Comparison of ENCODE assay signal across 16 cellular contexts in the genomic region with DNA sequence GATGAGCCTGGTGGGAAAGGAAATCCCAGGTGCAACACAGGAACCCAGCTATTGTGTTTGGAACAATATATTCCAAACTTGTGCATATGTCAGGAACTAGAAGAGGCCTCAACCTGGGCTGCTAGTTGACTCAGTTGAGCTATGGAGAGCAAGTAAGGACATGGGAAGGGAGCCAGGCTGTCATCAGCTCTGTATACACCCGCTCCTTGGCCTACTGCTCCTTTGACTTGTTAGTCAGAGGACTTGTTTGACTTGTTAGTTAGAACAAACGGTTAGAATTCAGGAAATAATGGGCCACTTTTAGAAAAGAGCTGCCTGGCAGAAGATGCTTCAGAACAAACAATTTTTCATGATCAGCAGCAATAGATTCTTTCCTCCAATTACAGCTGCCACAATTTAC.
DNase-seq lines count a peak whose midpoint lies in the region; ATAC-seq, FAIRE-seq and TF ChIP-seq lines count a peak whose summit lies in the region.
"Had no signal": no experiment of that assay in that cellular context is flagged by ENCODE, and none has a peak within 500 bp of the region (broad histone marks: within the 10 kb centered on the region; RNA-seq: fewer than 3 reads in every experiment).

No MANE protein-coding gene starts in this region.

- ATAC-seq in esophagus mucosa: peak; percentile 90
- ATAC-seq: HepG2 had no signal

- peaks cover 4% of the 10 kb centered on the region for H3K23me2 ChIP-seq in H9 (ENCODE audit: insufficient read length, low read depth, low read length, poor library complexity, severe bottlenecking)

- DNase-seq in HPDE6-E6E7 (ENCODE audit: extremely low spot score) (peak; percentile 12), bronchial epithelial cell (ENCODE audit: low read depth) (peak; percentile 73), RPMI8226 (no peak), BE2C (no peak), H9 (no peak)
- DNase-seq: CD4-positive, alpha-beta T cell; DMS153; DMS79; GF-D8; HCEC 1CT; KG1 had no signal

- no peak overlapping the region for H3K4me3 Mint-ChIP-seq in H9
- H3K4me3 Mint-ChIP-seq: B cell; CD4-positive, alpha-beta T cell had no signal

- H2BK5ac ChIP-seq in H9 (ENCODE audit: insufficient read length, low read length): no peak overlapping the region

- FAIRE-seq in bronchial epithelial cell (lab: Jason Lieb, UNC): peak; percentile 62
- FAIRE-seq: HepG2 had no signal

- no peak overlapping the region for H2AFZ ChIP-seq in H9 (ENCODE audit: low read length)

- no peaks in the 10 kb centered on the region for H3K79me2 ChIP-seq in H9 (ENCODE audit: insufficient read depth, low read length)

- peaks cover 0 to 1% (median 0%) of the 10 kb centered on the region in 3 experiments; a peak in 1 of 7 replicates for H3K36me3 Mint-ChIP-seq in H9 (ENCODE audit: insufficient read depth in 1 of 3, low read depth in 3 of 3)

- H3K23ac ChIP-seq in H9 (ENCODE audit: insufficient read length, low read depth, low read length): no peak overlapping the region

- H2BK120ac ChIP-seq in H9 (ENCODE audit: low read depth, low read length, poor library complexity, severe bottlenecking): no peak overlapping the region

- H3K9ac ChIP-seq in H9 (ENCODE audit: extremely low read depth, insufficient read length, low read length): no peak overlapping the region

- no peaks in the 10 kb centered on the region for H4K20me1 ChIP-seq in H9 (ENCODE audit: control insufficient read depth, insufficient read depth, insufficient read length)

- no peaks in the 10 kb centered on the region for H3K79me1 ChIP-seq in H9 (ENCODE audit: insufficient read depth, low read depth, low read length, poor library complexity, severe bottlenecking)

- no CpG with 5 or more reads among the region's 2 CpGs for WGBS in H9 (ENCODE audit: extremely low coverage, insufficient read length, low lambda C conversion rate)

- H4K91ac ChIP-seq in H9 (ENCODE audit: insufficient read length, low read depth, low read length): no peak overlapping the region

- H2BK15ac ChIP-seq in H9 (ENCODE audit: low read depth, low read length): no peak overlapping the region

- no peaks in the 10 kb centered on the region for H3K27me3 ChIP-seq in bronchial epithelial cell (ENCODE audit: control insufficient read depth, insufficient read depth, low read length)
- H3K27me3 ChIP-seq in BE2C: no peaks in the 10 kb centered on the region
- no peaks in the 10 kb centered on the region for H3K27me3 ChIP-seq in H9 (ENCODE audit: insufficient read depth, low read length)

- H4K5ac ChIP-seq in H9 (ENCODE audit: insufficient read length, low read depth, low read length): no peak overlapping the region

- no peak overlapping the region for H3K14ac ChIP-seq in H9 (ENCODE audit: insufficient read depth, low read length)

- H2BK20ac ChIP-seq in H9 (ENCODE audit: low read depth, low read length, poor library complexity, severe bottlenecking): no peak overlapping the region

- no peak overlapping the region for H2BK12ac ChIP-seq in H9 (ENCODE audit: insufficient read length, low read depth, low read length)

- no peak overlapping the region for H3K4ac ChIP-seq in H9 (ENCODE audit: low read depth, low read length)

- H3K27me3 Mint-ChIP-seq in H9 (ENCODE audit: low read depth): no peaks in the 10 kb centered on the region
- H3K27me3 Mint-ChIP-seq: CD4-positive, alpha-beta T cell had no signal

- H3K9me3 ChIP-seq in BE2C (no peaks in the 10 kb centered on the region), H9 (ENCODE audit: control insufficient read depth, low read depth, low read length) (no peaks in the 10 kb centered on the region)

- no peak for TF ChIP-seq CTCF in bronchial epithelial cell (IDR thresholded peaks at IDR 0.05; ENCODE audit: insufficient read depth, low read length, severe bottlenecking)
- no peak for TF ChIP-seq CTCF in BE2C (IDR thresholded peaks at IDR 0.05; ENCODE audit: low read depth, low read length)
- TF ChIP-seq CTCF in H9 (conservative IDR thresholded peaks at IDR 0.05): no peak

- no peaks in the 10 kb centered on the region for H3K4me1 ChIP-seq in BE2C
- H3K4me1 ChIP-seq in H9 (ENCODE audit: insufficient read depth, low read length): no peaks in the 10 kb centered on the region; the same call in 1 of the 2 replicates

- H3K4me3 ChIP-seq in bronchial epithelial cell (ENCODE audit: low read depth, low read length) (no peak overlapping the region), BE2C (ENCODE audit: low read depth, low read length) (no peak overlapping the region)

- H3K36me3 ChIP-seq in bronchial epithelial cell (ENCODE audit: control insufficient read depth, insufficient read depth, low read length): no peaks in the 10 kb centered on the region
- no peaks in the 10 kb centered on the region for H3K36me3 ChIP-seq in BE2C

- H2AK5ac ChIP-seq in H9 (ENCODE audit: insufficient read length, low read length): no peak overlapping the region

- H3K18ac ChIP-seq in H9 (ENCODE audit: insufficient read length, low read depth, low read length): no peak overlapping the region

- H3K27ac ChIP-seq in H9 (ENCODE audit: insufficient read length, low read depth, low read length): no peak overlapping the region
- H3K27ac ChIP-seq: C4-2B, HL-60 had no signal

- H3K4me2 ChIP-seq in H9 (ENCODE audit: insufficient read depth, insufficient read length, low read length): no peak overlapping the region

- H4K8ac ChIP-seq in H9 (replicated peaks; ENCODE audit: insufficient read length, low read depth, low read length): no peak overlapping the region

- H3K56ac ChIP-seq in H9 (ENCODE audit: insufficient read length, low read depth, low read length): no peak overlapping the region

- peaks cover 2 to 24% of the 10 kb centered on the region in 2 experiments; a peak in 4 of 5 replicates for H3K9me3 Mint-ChIP-seq in H9
- H3K9me3 Mint-ChIP-seq: CD4-positive, alpha-beta T cell had no signal

- no peak overlapping the region for H3K27ac Mint-ChIP-seq in H9
- H3K27ac Mint-ChIP-seq: B cell; CD4-positive, alpha-beta T cell had no signal

- H3K4me1 Mint-ChIP-seq in H9: peaks cover 17 to 18% of the 10 kb centered on the region in 2 experiments
- H3K4me1 Mint-ChIP-seq: B cell had no signal

- H3T11ph ChIP-seq in H9 (ENCODE audit: low read length): no peak overlapping the region

Comparison
In these comparisons a context has a peak if more than half of its experiments do, and no peak if none do; other contexts are left out.
1. DNase-seq: peak in HPDE6-E6E7 (single experiment) and bronchial epithelial cell (single experiment); none in RPMI8226 (single experiment), BE2C (single experiment) and H9 (single experiment).